In the genomic region with DNA sequence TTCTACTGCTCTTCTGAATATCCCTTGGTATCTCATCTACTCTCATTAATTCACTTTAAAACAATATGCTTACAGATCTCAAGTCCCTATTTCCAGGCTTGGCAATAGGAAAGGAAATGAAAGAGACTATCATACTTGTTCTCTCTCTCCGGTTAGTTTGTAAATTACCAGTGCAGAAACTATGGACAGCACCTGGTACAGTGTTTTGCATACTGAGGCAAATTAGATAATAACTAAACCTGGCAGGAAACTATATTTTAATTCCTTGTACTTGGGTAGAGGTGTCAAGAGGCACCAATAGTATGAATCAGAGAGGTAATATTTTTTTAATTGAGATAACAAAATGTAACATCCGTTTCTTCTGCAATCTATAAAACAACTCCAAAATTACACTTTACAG, we compare ENCODE assay signal across 24 cellular contexts.
DNase-seq lines count a peak whose midpoint lies in the region; ATAC-seq lines count a peak whose summit lies in the region.
"Had no signal": no experiment of that assay in that cellular context is flagged by ENCODE, and none has a peak within 500 bp of the region (broad histone marks: within the 10 kb centered on the region; RNA-seq: fewer than 3 reads in every experiment).

No MANE protein-coding gene starts in this region.

- ATAC-seq in GM18873 (IDR thresholded peaks at IDR 0.05; ENCODE audit: low FRiP score, unreplicated experiment) (peak; percentile 37), GM21529 (IDR thresholded peaks at IDR 0.05; ENCODE audit: unreplicated experiment) (peak; percentile 44), HG03159 (IDR thresholded peaks at IDR 0.05; ENCODE audit: unreplicated experiment) (peak; percentile 51)
- no peak for ATAC-seq in activated CD4-positive, CD25-positive, alpha-beta regulatory T cell treated with anti-CD3 and anti-CD28 coated beads, Interleukin-2, amount 50 U/mL, for 24 hours
- ATAC-seq: A549, GM23338, Panc1, SK-N-SH treated with all-trans-retinoic acid at 6 μM for 48 hours, T-helper 17 cell had no signal

- DNase-seq in NCI-H526 treated with DMSO at 0.1 percent for 48 hours (lab: John Stamatoyannopoulos, UW) (peak; percentile 45), cortex of kidney (lab: John Stamatoyannopoulos, UW) (no peak), epidermal melanocyte (ENCODE audit: insufficient read length, low spot score) (no peak), NCI-H1417 (lab: John Stamatoyannopoulos, UW) (no peak)
- DNase-seq: AML-193; CD4-positive, alpha-beta T cell; H9; IMR-90; KG1; NCI-H1092; NCI-H1436; NCI-H187; NCI-H446; NCI-H524 treated with DMSO at 0.1 percent for 48 hours; T-helper 17 cell; T1000 had no signal

Comparison
In these comparisons a context has a peak if more than half of its experiments do, and no peak if none do; other contexts are left out.
1. ATAC-seq: peak in GM18873 (single experiment), GM21529 (single experiment) and HG03159 (single experiment); none in activated CD4-positive, CD25-positive, alpha-beta regulatory T cell treated with anti-CD3 and anti-CD28 coated beads, Interleukin-2, amount 50 U/mL, for 24 hours (0 of 2).